In genomic region chr11:15683528-15683927, GRCh38 we compare ENCODE assay signal across 11 cellular contexts.
"Had no signal": no experiment of that assay in that cellular context is flagged by ENCODE, and none has a peak within 500 bp of the region (broad histone marks: within the 10 kb centered on the region; RNA-seq: fewer than 3 reads in every experiment).

No MANE protein-coding gene starts in this region.

- FAIRE-seq: H1, H54 had no signal

- H3K36me3 ChIP-seq: HAP-1 had no signal

- ATAC-seq: GM23338, HCT116 had no signal

- DNase-seq: GM23248, GOT3, H7, H9, HCEC 1CT, HFFc6 had no signal

- H3K9me3 ChIP-seq: HAP-1 had no signal

- H3K9ac ChIP-seq: GM23248 had no signal

- H3K27ac ChIP-seq: GM23248 had no signal

- H3K4me3 ChIP-seq: GM23248, GM23338, HAP-1 had no signal

- H3K4me1 ChIP-seq: HAP-1 had no signal

- H2AFZ ChIP-seq: GM23248, GM23338 had no signal

- H3K4me2 ChIP-seq: GM23338 had no signal
